In genomic region chr5:55920784-55921183, GRCh38 we compare ENCODE assay signal across 10 cellular contexts.
DNase-seq lines count a peak whose midpoint lies in the region; ATAC-seq, FAIRE-seq and TF ChIP-seq lines count a peak whose summit lies in the region.
"Had no signal": no experiment of that assay in that cellular context is flagged by ENCODE, and none has a peak within 500 bp of the region (broad histone marks: within the 10 kb centered on the region; RNA-seq: fewer than 3 reads in every experiment).

No MANE protein-coding gene starts in this region.

- no peak overlapping the region for H3K9ac ChIP-seq in keratinocyte (ENCODE audit: control insufficient read depth, extremely low read depth, insufficient read depth, low read length)

- no TSS peak for BruUV-seq in Calu3 (replicated peaks; lab: Mats Ljungman, UMichigan)

- no peak for FAIRE-seq in keratinocyte (lab: Jason Lieb, UNC)
- FAIRE-seq: H54 had no signal

- H3K4me3 Mint-ChIP-seq in Calu3 (ENCODE audit: low read depth, unreplicated experiment): no peak overlapping the region

- dilution Hi-C loops in keratinocyte (cut with MboI; ENCODE audit: extremely low pct_ligation_motif_present, low sequenced_read_pairs): no loop called here

- ATAC-seq in SK-N-SH treated with all-trans-retinoic acid at 6 μM for 48 hours (peak; percentile 71), GM18519 (IDR thresholded peaks at IDR 0.05; ENCODE audit: low FRiP score, unreplicated experiment) (no peak), GM18498 (IDR thresholded peaks at IDR 0.05; ENCODE audit: unreplicated experiment) (no peak)

- H3K36me3 Mint-ChIP-seq in Calu3 (ENCODE audit: insufficient read depth, unreplicated experiment): no peaks in the 10 kb centered on the region

- no peak overlapping the region for H2AFZ ChIP-seq in keratinocyte (ENCODE audit: control insufficient read depth, low read length)

- H3K27ac ChIP-seq in keratinocyte (ENCODE audit: control insufficient read depth, insufficient read depth, low read length): no peak overlapping the region
- no peak overlapping the region for H3K27ac ChIP-seq in tibial nerve

- TF ChIP-seq POLR2A in tibial nerve (IDR thresholded peaks at IDR 0.05): no peak

- WGBS in tibial nerve, 2 donors: 55 to 56% methylated on average over 5 of the region's 5 CpGs

- DNase-seq in Calu3: peak; percentile 29
- peak; percentile 1 for DNase-seq in GM20000 (ENCODE audit: low spot score)
- DNase-seq in keratinocyte (ENCODE audit: low read depth, low spot score): no peak
- DNase-seq in tibial nerve (ENCODE audit: low spot score in 2 of 2): no peak
- no peak for DNase-seq in DMS153 treated with DMSO at 0.1 percent for 48 hours (lab: John Stamatoyannopoulos, UW; ENCODE audit: unreplicated experiment)

- H3K4me1 Mint-ChIP-seq in Calu3 (ENCODE audit: low read depth, unreplicated experiment): peaks cover 17% of the 10 kb centered on the region

- no peaks in the 10 kb centered on the region for H3K9me1 ChIP-seq in keratinocyte (ENCODE audit: control insufficient read depth, extremely low read depth, insufficient read depth, low read length)

- intact Hi-C loops in Calu3 (cut with micrococcal nuclease; ENCODE audit: unreplicated experiment): loop anchor here (5.0 to 10.0 kb wide), 2 partner anchors 208 to 576 kb away; partner anchors contain the start of gene SLC38A9

- no peak overlapping the region for H3K4me3 ChIP-seq in keratinocyte (ENCODE audit: control insufficient read depth in 2 of 3, extremely low read depth in 1 of 3, insufficient read depth in 2 of 3, low read depth in 1 of 3, low read length in 3 of 3)
- H3K4me3 ChIP-seq in tibial nerve: no peak overlapping the region

- H3K27ac Mint-ChIP-seq in Calu3 (ENCODE audit: unreplicated experiment): no peak overlapping the region
- H3K27ac Mint-ChIP-seq: activated T-helper 2 cell treated with anti-CD3 and anti-CD28 coated beads, Interferon-gamma antibody, Interleukin-2, Interleukin-4, amounts not matched to agents 10 μg/mL and 5 μg/mL and 100 μg/mL, durations not matched to agents 14 hours and 24 hours and 36 hours had no signal

- H3K4me1 ChIP-seq in keratinocyte (ENCODE audit: control insufficient read depth, extremely low read depth, insufficient read depth, low read length): no peaks in the 10 kb centered on the region
- H3K4me1 ChIP-seq in tibial nerve: peaks cover 0 to 4% (median 2%) of the 10 kb centered on the region in 4 donors

- no peaks in the 10 kb centered on the region for H3K27me3 ChIP-seq in keratinocyte (ENCODE audit: control insufficient read depth, extremely low read depth, insufficient read depth, low read length)
- H3K27me3 ChIP-seq in tibial nerve: no peaks in the 10 kb centered on the region

- no peaks in the 10 kb centered on the region for H3K9me3 Mint-ChIP-seq in Calu3 (ENCODE audit: low read depth, unreplicated experiment)
- H3K9me3 Mint-ChIP-seq: activated T-helper 2 cell treated with anti-CD3 and anti-CD28 coated beads, Interferon-gamma antibody, Interleukin-2, Interleukin-4, amounts not matched to agents 10 μg/mL and 5 μg/mL and 100 μg/mL, durations not matched to agents 14 hours and 24 hours and 36 hours had no signal

- no peaks in the 10 kb centered on the region for H3K9me3 ChIP-seq in keratinocyte (ENCODE audit: control insufficient read depth, low read depth, low read length)
- no peaks in the 10 kb centered on the region for H3K9me3 ChIP-seq in tibial nerve

- no peaks in the 10 kb centered on the region for H4K20me1 ChIP-seq in keratinocyte (ENCODE audit: control insufficient read depth, extremely low read depth, insufficient read depth, low read length)

- H3K36me3 ChIP-seq in keratinocyte (ENCODE audit: control insufficient read depth in 2 of 2, extremely low read depth in 1 of 2, insufficient read depth in 2 of 2, low read length in 2 of 2) (no peaks in the 10 kb centered on the region), tibial nerve (no peaks in the 10 kb centered on the region)

- no peaks in the 10 kb centered on the region for H3K79me2 ChIP-seq in keratinocyte (ENCODE audit: control insufficient read depth, insufficient read depth, low read length)

- CTCF ChIA-PET in Calu3 (lab: Charles Lee): no interaction called here

- no peak for TF ChIP-seq EP300 in tibial nerve (IDR thresholded peaks at IDR 0.05)

- no peak overlapping the region for H3K4me2 ChIP-seq in keratinocyte (ENCODE audit: control insufficient read depth, extremely low read depth, insufficient read depth, low read depth, low read length)

- no peaks in the 10 kb centered on the region for H3K27me3 Mint-ChIP-seq in Calu3 (ENCODE audit: unreplicated experiment)

- TF ChIP-seq CTCF in Calu3 (IDR thresholded peaks at IDR 0.05; ENCODE audit: unreplicated experiment) (peak; percentile 39), GM20000 (IDR thresholded peaks at IDR 0.05; ENCODE audit: extremely low read depth, missing control alignments) (no peak), keratinocyte (optimal IDR thresholded peaks at IDR 0.05 in 1 of 3, IDR thresholded peaks at IDR 0.05 in 1 of 3, conservative IDR thresholded peaks at IDR 0.05 in 1 of 3; ENCODE audit: extremely low read depth in 1 of 3, insufficient read depth in 2 of 3, low read length in 3 of 3) (peak; percentile 33 to 57 (median 40)), tibial nerve (IDR thresholded peaks at IDR 0.05) (peak in 1 of 5 experiments; percentile 17)

TF ChIP-seq in SK-N-SH treated with all-trans-retinoic acid at 6 μM for 48 hours, 23 proteins besides CTCF, POLR2A, EP300 and RAD21 (continues in another document):
- TF ChIP-seq ZC3H10 (CRISPR knock-in tag; IDR thresholded peaks at IDR 0.05): no peak
- TF ChIP-seq TSHZ2 (CRISPR knock-in tag; IDR thresholded peaks at IDR 0.05): no peak
- no peak for TF ChIP-seq CSRNP3 (CRISPR knock-in tag; IDR thresholded peaks at IDR 0.05)
- TF ChIP-seq ZNF565 (CRISPR knock-in tag; conservative IDR thresholded peaks at IDR 0.05; ENCODE audit: low read depth): no peak
- TF ChIP-seq RARB (CRISPR knock-in tag; IDR thresholded peaks at IDR 0.05): no peak
- no peak for TF ChIP-seq CREB5 (CRISPR knock-in tag; IDR thresholded peaks at IDR 0.05; ENCODE audit: low read depth)
- TF ChIP-seq ZNF8 (CRISPR knock-in tag; IDR thresholded peaks at IDR 0.05): no peak
- TF ChIP-seq POU6F1 (CRISPR knock-in tag; IDR thresholded peaks at IDR 0.05; ENCODE audit: borderline replicate concordance, low read depth): no peak

Comparison
In these comparisons a context has a peak if more than half of its experiments do, and no peak if none do; other contexts are left out.
1. DNase-seq: peak in Calu3 (single experiment) and GM20000 (single experiment); none in keratinocyte (single experiment), tibial nerve (0 of 2) and DMS153 treated with DMSO at 0.1 percent for 48 hours (single experiment).